8 cellular contexts compared by ENCODE assay signal in genomic region chr15:89129123-89129815, GRCh38. TPM values are rescaled to one million over a fixed set of nuclear protein-coding genes. Genes with fewer than 3 reads are reported as not detected.
DNase-seq lines count a peak whose midpoint lies in the region; ATAC-seq and TF ChIP-seq lines count a peak whose summit lies in the region.

No MANE protein-coding gene starts in this region.

- in situ Hi-C loops in G401 (cut with HindIII; ENCODE audit: low sequenced_read_pairs) = no loop called here

- TF ChIP-seq CTCF in WTC11 (IDR thresholded peaks at IDR 0.05) (peak; percentile 68), choroid plexus epithelial cell (conservative IDR thresholded peaks at IDR 0.05; ENCODE audit: low read depth, low read length) (peak; percentile 85)

- no peak overlapping the region for H3K4me3 Mint-ChIP-seq in WTC11

- TF ChIP-seq RAD21 in Ishikawa (IDR thresholded peaks at IDR 0.05; ENCODE audit: low read depth) = peak; percentile 76

- H3K4me3 ChIP-seq in choroid plexus epithelial cell (ENCODE audit: low read depth, low read length) (no peak overlapping the region), stomach smooth muscle (ENCODE audit: low read length in 2 of 2) (no peak overlapping the region)

- DNase-seq in G401 (ENCODE audit: low spot score) (peak; percentile 56), WTC11 (ENCODE audit: low spot score) (peak; percentile 81), choroid plexus epithelial cell (ENCODE audit: low read depth) (peak; percentile 52), midbrain (lab: John Stamatoyannopoulos, UW) (peak; percentile 44), NCI-H187 (lab: John Stamatoyannopoulos, UW) (no peak)

- POLR2A ChIA-PET in WTC11 (lab: Charles Lee) = interaction anchor here (1.0 to 1.1 kb wide), 2 partner anchors 14 to 41 kb away, joined by 3 read pairs; partner anchors contain the start of gene ABHD2

- H3K4me1 ChIP-seq in stomach smooth muscle (ENCODE audit: control insufficient read depth, insufficient read depth, low read length) = peaks cover 14% of the 10 kb centered on the region

- no peaks in the 10 kb centered on the region for H3K4me1 Mint-ChIP-seq in WTC11

- H3K36me3 ChIP-seq in stomach smooth muscle (ENCODE audit: control insufficient read depth in 2 of 2, insufficient read depth in 2 of 2, low read length in 2 of 2) = peaks cover 8 to 15% of the 10 kb centered on the region in 2 donors

- H3K27me3 Mint-ChIP-seq in WTC11 (ENCODE audit: low read depth) = no peaks in the 10 kb centered on the region

- H3K27ac ChIP-seq in stomach smooth muscle (ENCODE audit: low read length) = peak overlapping the region; percentile 41

- no peak overlapping the region for H3K27ac Mint-ChIP-seq in WTC11

- no peaks in the 10 kb centered on the region for H3K9me3 Mint-ChIP-seq in WTC11

- no peaks in the 10 kb centered on the region for H3K27me3 ChIP-seq in stomach smooth muscle (ENCODE audit: control insufficient read depth in 1 of 2, insufficient read depth in 2 of 2, low read length in 2 of 2)

- H3K36me3 Mint-ChIP-seq in WTC11 = peaks cover 10% of the 10 kb centered on the region

- H3K9me3 ChIP-seq in stomach smooth muscle (ENCODE audit: control insufficient read depth in 2 of 2, low read length in 2 of 2) = no peaks in the 10 kb centered on the region

- no peak for TF ChIP-seq EP300 in Ishikawa (IDR thresholded peaks at IDR 0.05; ENCODE audit: borderline replicate concordance)

- peak; percentile 87 for ATAC-seq in WTC11
- ATAC-seq in GM21528 (IDR thresholded peaks at IDR 0.05; ENCODE audit: low FRiP score, unreplicated experiment) = no peak

- no peak overlapping the region for H3K9ac ChIP-seq in stomach smooth muscle (ENCODE audit: low read length in 2 of 2)

- CTCF ChIA-PET in WTC11 (lab: Charles Lee) = interaction anchor here (0.6 to 4.4 kb wide), 50 partner anchors 10 to 476 kb away, joined by 3 to 49 read pairs (median 6); partner anchors contain the start of genes ABHD2 and HAPLN3

TF ChIP-seq in Ishikawa, 13 proteins besides CTCF, POLR2A, EP300 and RAD21:
- TF ChIP-seq MAX (IDR thresholded peaks at IDR 0.05) = no peak
- TF ChIP-seq ZBTB7A (IDR thresholded peaks at IDR 0.05; ENCODE audit: low read depth) = no peak
- TF ChIP-seq EGR1 (IDR thresholded peaks at IDR 0.05) = no peak
- TF ChIP-seq TCF12 (IDR thresholded peaks at IDR 0.05; ENCODE audit: low read depth) = no peak
- TF ChIP-seq CREB1 (IDR thresholded peaks at IDR 0.05; ENCODE audit: low read depth) = no peak
- TF ChIP-seq, protein P1, sequence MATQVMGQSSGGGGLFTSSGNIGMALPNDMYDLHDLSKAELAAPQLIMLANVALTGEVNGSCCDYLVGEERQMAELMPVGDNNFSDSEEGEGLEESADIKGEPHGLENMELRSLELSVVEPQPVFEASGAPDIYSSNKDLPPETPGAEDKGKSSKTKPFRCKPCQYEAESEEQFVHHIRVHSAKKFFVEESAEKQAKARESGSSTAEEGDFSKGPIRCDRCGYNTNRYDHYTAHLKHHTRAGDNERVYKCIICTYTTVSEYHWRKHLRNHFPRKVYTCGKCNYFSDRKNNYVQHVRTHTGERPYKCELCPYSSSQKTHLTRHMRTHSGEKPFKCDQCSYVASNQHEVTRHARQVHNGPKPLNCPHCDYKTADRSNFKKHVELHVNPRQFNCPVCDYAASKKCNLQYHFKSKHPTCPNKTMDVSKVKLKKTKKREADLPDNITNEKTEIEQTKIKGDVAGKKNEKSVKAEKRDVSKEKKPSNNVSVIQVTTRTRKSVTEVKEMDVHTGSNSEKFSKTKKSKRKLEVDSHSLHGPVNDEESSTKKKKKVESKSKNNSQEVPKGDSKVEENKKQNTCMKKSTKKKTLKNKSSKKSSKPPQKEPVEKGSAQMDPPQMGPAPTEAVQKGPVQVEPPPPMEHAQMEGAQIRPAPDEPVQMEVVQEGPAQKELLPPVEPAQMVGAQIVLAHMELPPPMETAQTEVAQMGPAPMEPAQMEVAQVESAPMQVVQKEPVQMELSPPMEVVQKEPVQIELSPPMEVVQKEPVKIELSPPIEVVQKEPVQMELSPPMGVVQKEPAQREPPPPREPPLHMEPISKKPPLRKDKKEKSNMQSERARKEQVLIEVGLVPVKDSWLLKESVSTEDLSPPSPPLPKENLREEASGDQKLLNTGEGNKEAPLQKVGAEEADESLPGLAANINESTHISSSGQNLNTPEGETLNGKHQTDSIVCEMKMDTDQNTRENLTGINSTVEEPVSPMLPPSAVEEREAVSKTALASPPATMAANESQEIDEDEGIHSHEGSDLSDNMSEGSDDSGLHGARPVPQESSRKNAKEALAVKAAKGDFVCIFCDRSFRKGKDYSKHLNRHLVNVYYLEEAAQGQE (IDR thresholded peaks at IDR 0.05; ENCODE audit: low read depth) = no peak
- no peak for TF ChIP-seq TAF1 (IDR thresholded peaks at IDR 0.05; ENCODE audit: low read depth)
- TF ChIP-seq, protein P2, sequence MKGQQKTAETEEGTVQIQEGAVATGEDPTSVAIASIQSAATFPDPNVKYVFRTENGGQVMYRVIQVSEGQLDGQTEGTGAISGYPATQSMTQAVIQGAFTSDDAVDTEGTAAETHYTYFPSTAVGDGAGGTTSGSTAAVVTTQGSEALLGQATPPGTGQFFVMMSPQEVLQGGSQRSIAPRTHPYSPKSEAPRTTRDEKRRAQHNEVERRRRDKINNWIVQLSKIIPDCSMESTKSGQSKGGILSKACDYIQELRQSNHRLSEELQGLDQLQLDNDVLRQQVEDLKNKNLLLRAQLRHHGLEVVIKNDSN (IDR thresholded peaks at IDR 0.05) = no peak
- no peak for TF ChIP-seq TEAD4 (IDR thresholded peaks at IDR 0.05)
- TF ChIP-seq CEBPB (IDR thresholded peaks at IDR 0.05) = no peak
- TF ChIP-seq YY1 (IDR thresholded peaks at IDR 0.05; ENCODE audit: low read depth) = no peak
- no peak for TF ChIP-seq NFIC (IDR thresholded peaks at IDR 0.05)
- TF ChIP-seq FOXM1 (IDR thresholded peaks at IDR 0.05; ENCODE audit: borderline replicate concordance, low read depth) = no peak
TF ChIP-seq in Ishikawa: peak in this region for 0.

TF ChIP-seq in WTC11, 78 proteins besides CTCF, POLR2A, EP300 and RAD21:
- TF ChIP-seq ZNF532 (CRISPR knock-in tag; IDR thresholded peaks at IDR 0.05; ENCODE audit: borderline replicate concordance) (no peak), AR (CRISPR knock-in tag; IDR thresholded peaks at IDR 0.05) (no peak)

RNA-seq across cellular contexts. Expression of gene ABHD2, which starts 41.0 kb away (rescaled TPM):
- 11.0 and 12.4 TPM in 2 replicates for total RNA-seq in G401 (2014; rRNA removed; shearing (Covaris generic))
- total RNA-seq in WTC11 (2021) = 26.2 to 29.7 TPM (median 29.5 TPM) in 3 replicates

Comparison
In these comparisons a context has a peak if more than half of its experiments do, and no peak if none do; other contexts are left out.
1. DNase-seq: peak in G401 (single experiment), WTC11 (single experiment), choroid plexus epithelial cell (single experiment) and midbrain (single experiment); none in NCI-H187 (0 of 2).